28 cellular contexts compared by ENCODE assay signal in the genomic region with DNA sequence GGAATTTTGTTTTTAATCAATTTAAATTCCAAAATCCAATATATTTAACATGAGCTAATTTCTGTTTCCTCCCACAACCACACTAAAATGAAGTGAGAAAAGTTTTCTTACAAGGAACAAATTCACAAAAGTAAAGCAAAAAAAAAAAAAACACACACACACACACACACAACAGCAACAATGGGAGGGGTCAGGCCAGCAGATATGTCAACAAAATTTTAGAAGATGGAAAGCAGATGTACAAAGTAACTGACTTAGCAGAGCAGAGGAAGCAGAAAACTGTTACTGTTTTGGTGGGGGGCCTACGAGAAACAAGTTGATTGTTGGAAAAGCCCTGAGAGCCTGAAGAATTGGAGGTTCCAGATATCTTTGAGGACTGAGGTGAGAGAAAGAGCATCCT.
"Had no signal": no experiment of that assay in that cellular context is flagged by ENCODE, and none has a peak within 500 bp of the region (broad histone marks: within the 10 kb centered on the region; RNA-seq: fewer than 3 reads in every experiment).

No MANE protein-coding gene starts in this region.

- H3K36me3 ChIP-seq: esophagus muscularis mucosa, ovary, sigmoid colon, suprapubic skin, upper lobe of right lung, uterus had no signal

- H3K36me3 Mint-ChIP-seq: stimulated activated effector memory CD8-positive, alpha-beta T cell treated with anti-CD3 and anti-CD28 coated beads, Interleukin-12 subunit alpha, Interleukin-12 subunit beta, amount 100 ng/mL, for 72 hours had no signal

- H3K4me3 Mint-ChIP-seq: effector memory CD8-positive, alpha-beta T cell; immature natural killer cell; naive thymus-derived CD4-positive, alpha-beta T cell; nephron progenitor cell; stimulated activated effector memory CD8-positive, alpha-beta T cell treated with anti-CD3 and anti-CD28 coated beads, Interleukin-12 subunit alpha, Interleukin-12 subunit beta, amount 100 ng/mL, for 72 hours had no signal

- H3K27me3 Mint-ChIP-seq: effector memory CD8-positive, alpha-beta T cell; naive thymus-derived CD4-positive, alpha-beta T cell had no signal

- H3K27me3 ChIP-seq: esophagus muscularis mucosa, ovary, sigmoid colon, suprapubic skin, transverse colon, upper lobe of right lung, uterus had no signal

- H3K27ac Mint-ChIP-seq: effector memory CD8-positive, alpha-beta T cell; immature natural killer cell; naive thymus-derived CD4-positive, alpha-beta T cell; nephron progenitor cell; stimulated activated effector memory CD8-positive, alpha-beta T cell treated with anti-CD3 and anti-CD28 coated beads, Interleukin-12 subunit alpha, Interleukin-12 subunit beta, amount 100 ng/mL, for 72 hours had no signal

- H3K4me1 Mint-ChIP-seq: immature natural killer cell; nephron progenitor cell; stimulated activated effector memory CD8-positive, alpha-beta T cell treated with anti-CD3 and anti-CD28 coated beads, Interleukin-12 subunit alpha, Interleukin-12 subunit beta, amount 100 ng/mL, for 72 hours had no signal

- DNase-seq: cerebellar nuclear complex; cortex of kidney; effector memory CD8-positive, alpha-beta T cell; hypothalamus; immature natural killer cell; islet precursor cell; left colon; left ventricle myocardium superior; mesendoderm; midbrain; naive thymus-derived CD4-positive, alpha-beta T cell; nephron progenitor cell; nucleus accumbens; ovary; posterior cingulate gyrus; psoas muscle; right cardiac atrium; sigmoid colon; stimulated activated CD4-positive, alpha-beta T cell treated with anti-CD3 and anti-CD28 coated beads, Interleukin-2, amount 100 ng/mL, for 24 hours; stimulated activated CD4-positive, alpha-beta T cell treated with anti-CD3 and anti-CD28 coated beads, Interleukin-4, amount 100 ng/mL, for 24 hours; stimulated activated naive CD4-positive, alpha-beta T cell treated with Interleukin-2 at 50 U/mL for 16 hours; transverse colon; upper lobe of right lung; uterus had no signal

- H3K27ac ChIP-seq: esophagus muscularis mucosa, ovary, psoas muscle, sigmoid colon, suprapubic skin, transverse colon, upper lobe of right lung, uterus had no signal

- H3K4me1 ChIP-seq: suprapubic skin, transverse colon, upper lobe of right lung, uterus had no signal

- H3K4me3 ChIP-seq: esophagus muscularis mucosa, lung, ovary, psoas muscle, sigmoid colon, suprapubic skin, transverse colon, upper lobe of right lung, uterus had no signal

- ATAC-seq: effector memory CD8-positive, alpha-beta T cell; left colon; left ventricle myocardium superior; naive thymus-derived CD4-positive, alpha-beta T cell; psoas muscle; right cardiac atrium; stimulated activated effector memory CD8-positive, alpha-beta T cell treated with anti-CD3 and anti-CD28 coated beads, Interleukin-12 subunit alpha, Interleukin-12 subunit beta, amount 100 ng/mL, for 72 hours; upper lobe of right lung had no signal
